Comparison of ENCODE assay signal across 11 cellular contexts in the genomic region with DNA sequence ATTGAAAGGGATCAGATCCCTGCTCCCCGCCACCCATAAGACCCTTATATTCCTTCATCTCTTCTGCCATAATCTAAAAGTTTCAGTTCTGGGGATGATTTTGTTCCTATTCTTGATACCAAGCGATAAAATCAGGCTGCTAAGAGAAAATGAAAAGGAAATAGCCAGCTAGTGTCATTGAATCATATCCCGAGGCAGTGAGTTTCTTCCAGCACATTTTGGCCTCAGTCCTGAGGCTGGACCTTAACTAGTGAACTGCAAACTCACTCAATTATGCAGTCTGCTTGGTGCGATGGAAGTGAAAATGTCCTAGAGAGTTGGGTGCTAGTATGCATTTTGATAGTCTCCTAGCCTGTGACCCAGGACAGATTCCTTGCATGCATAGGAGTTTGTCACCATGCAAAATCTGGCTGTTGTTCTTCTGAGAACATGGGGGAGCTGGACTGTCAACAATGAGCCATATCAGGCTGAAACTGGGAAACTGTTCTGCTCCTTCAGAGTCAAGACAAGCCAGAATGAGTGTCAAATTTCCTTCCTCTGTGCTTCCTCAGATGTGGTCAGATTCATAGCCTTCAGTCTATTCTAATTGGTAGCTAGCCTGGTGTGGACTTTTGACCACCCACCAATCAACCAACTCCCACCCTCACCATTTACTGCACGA.
DNase-seq lines count a peak whose midpoint lies in the region; TF ChIP-seq lines count a peak whose summit lies in the region.
"Had no signal": no experiment of that assay in that cellular context is flagged by ENCODE, and none has a peak within 500 bp of the region (broad histone marks: within the 10 kb centered on the region; RNA-seq: fewer than 3 reads in every experiment).

No MANE protein-coding gene starts in this region.

- H3K36me3 ChIP-seq in adipocyte (ENCODE audit: control insufficient read depth, insufficient read depth, low read length, severe bottlenecking), result no peaks in the 10 kb centered on the region
- H3K36me3 ChIP-seq in right atrium auricular region, result no peaks in the 10 kb centered on the region
- H3K36me3 ChIP-seq in skeletal muscle tissue (ENCODE audit: control insufficient read depth in 3 of 3, insufficient read depth in 3 of 3, low read length in 3 of 3), result no peaks in the 10 kb centered on the region

- H3K9me3 ChIP-seq in adipocyte (ENCODE audit: control insufficient read depth, low read length) (no peaks in the 10 kb centered on the region), right atrium auricular region (no peaks in the 10 kb centered on the region), skeletal muscle tissue (ENCODE audit: control insufficient read depth in 3 of 3, low read length in 3 of 3) (no peaks in the 10 kb centered on the region)

- H3K4me1 ChIP-seq in adipocyte (ENCODE audit: control insufficient read depth, insufficient read depth, low read length) (peaks cover 60% of the 10 kb centered on the region), right atrium auricular region (peaks cover 0 to 51% of the 10 kb centered on the region in 2 donors), skeletal muscle tissue (ENCODE audit: control insufficient read depth in 3 of 3, insufficient read depth in 3 of 3, low read length in 3 of 3) (peaks cover 18 to 30% (median 19%) of the 10 kb centered on the region in 3 donors)

- H3K4me3 ChIP-seq in adipocyte (ENCODE audit: low read length) (no peak overlapping the region), right atrium auricular region (no peak overlapping the region), skeletal muscle tissue (ENCODE audit: low read length in 3 of 3) (no peak overlapping the region)
- H3K4me3 ChIP-seq: skin epidermis had no signal

- H3K27ac ChIP-seq in right atrium auricular region (peak overlapping the region; percentile 44 to 70), skeletal muscle tissue (ENCODE audit: low read depth, low read length) (peak overlapping the region; percentile 32)
- H3K27ac ChIP-seq: KMS-11 had no signal

- no peak for TF ChIP-seq CTCF in right atrium auricular region (IDR thresholded peaks at IDR 0.05)

- H3K9ac ChIP-seq in adipocyte (ENCODE audit: low read length), result peak overlapping the region; percentile 55
- no peak overlapping the region for H3K9ac ChIP-seq in skeletal muscle tissue (ENCODE audit: low read depth in 1 of 3, low read length in 3 of 3)
- H3K9ac ChIP-seq: KMS-11 had no signal

- DNase-seq in HT1080 (ENCODE audit: low read depth) (peak; percentile 76), adipocyte (ENCODE audit: low read depth) (peak; percentile 43), right atrium auricular region (ENCODE audit: low spot score) (no peak), foreskin melanocyte (no peak)
- no peak for DNase-seq in activated T-cell treated with anti-CD3 and anti-CD28 coated beads, Interleukin-2, amount 50 U/mL, for 1 hour
- DNase-seq in effector CD8-positive, alpha-beta T cell (lab: John Stamatoyannopoulos, UW), result no peak
- DNase-seq: activated B cell treated with CpG ODN at 0.5 μM for 24 hours, glutamatergic neuron had no signal

- no peaks in the 10 kb centered on the region for H3K27me3 ChIP-seq in adipocyte (replicated peaks; ENCODE audit: control insufficient read depth, insufficient read depth, low read length)
- no peaks in the 10 kb centered on the region for H3K27me3 ChIP-seq in right atrium auricular region
- no peaks in the 10 kb centered on the region for H3K27me3 ChIP-seq in skeletal muscle tissue (ENCODE audit: control insufficient read depth in 3 of 3, insufficient read depth in 3 of 3, low read length in 3 of 3)

Comparison
In these comparisons a context has a peak if more than half of its experiments do, and no peak if none do; other contexts are left out.
1. DNase-seq: peak in HT1080 (single experiment) and adipocyte (single experiment); none in right atrium auricular region (single experiment), foreskin melanocyte (single experiment), activated T-cell treated with anti-CD3 and anti-CD28 coated beads, Interleukin-2, amount 50 U/mL, for 1 hour (single experiment) and effector CD8-positive, alpha-beta T cell (single experiment).